In genomic region chr7:101216001-101216859, GRCh38 we compare ENCODE assay signal across 8 cellular contexts. TPM values are rescaled to one million over a fixed set of nuclear protein-coding genes. Genes with fewer than 3 reads are reported as not detected.
DNase-seq lines count a peak whose midpoint lies in the region; TF ChIP-seq lines count a peak whose summit lies in the region.

No MANE protein-coding gene starts in this region.

- H3K79me2 ChIP-seq in OCI-LY1 (ENCODE audit: insufficient read depth, low read length), result no peaks in the 10 kb centered on the region; the same call in 1 of the 2 replicates

- no peaks in the 10 kb centered on the region for H3K9me2 ChIP-seq in OCI-LY1 (ENCODE audit: low read depth, low read length)

- H3K27me3 ChIP-seq in OCI-LY1 (ENCODE audit: insufficient read depth, low read length) (no peaks in the 10 kb centered on the region), endocrine pancreas (ENCODE audit: control insufficient read depth, insufficient read depth, low read length) (no peaks in the 10 kb centered on the region), neuron (ENCODE audit: insufficient read depth, low read length) (no peaks in the 10 kb centered on the region)

- peak; percentile 49 for DNase-seq in EH (ENCODE audit: low read depth)
- DNase-seq in cerebellum (ENCODE audit: low spot score), result no peak
- no peak for DNase-seq in NCI-H2081 (lab: John Stamatoyannopoulos, UW)
- no peak for DNase-seq in mesenteric fat pad (ENCODE audit: low spot score)
- no peak for DNase-seq in NCI-H526 treated with DMSO at 0.1 percent for 48 hours (lab: John Stamatoyannopoulos, UW)

- H4K20me1 ChIP-seq in OCI-LY1 (ENCODE audit: insufficient read depth, low read length), result no peaks in the 10 kb centered on the region

- H3K9me3 ChIP-seq in OCI-LY1 (ENCODE audit: low read length) (no peaks in the 10 kb centered on the region), endocrine pancreas (ENCODE audit: control insufficient read depth, low read length) (no peaks in the 10 kb centered on the region), neuron (ENCODE audit: low read length) (no peaks in the 10 kb centered on the region)

- H2AFZ ChIP-seq in OCI-LY1 (ENCODE audit: low read length) (no peak overlapping the region), neuron (ENCODE audit: low read depth, low read length) (peak overlapping the region; percentile 42)

- H3K4me1 ChIP-seq in OCI-LY1 (ENCODE audit: insufficient read depth, low read length, severe bottlenecking), result peaks cover 31% of the 10 kb centered on the region
- no peaks in the 10 kb centered on the region for H3K4me1 ChIP-seq in endocrine pancreas (ENCODE audit: control insufficient read depth, insufficient read depth, low read length)
- H3K4me1 ChIP-seq in neuron (ENCODE audit: insufficient read depth, low read length), result peaks cover 14% of the 10 kb centered on the region

- H3K4me3 ChIP-seq in OCI-LY1 (ENCODE audit: low read depth, low read length, poor library complexity, severe bottlenecking) (peak overlapping the region; percentile 85), endocrine pancreas (ENCODE audit: control insufficient read depth, insufficient read depth, low read length) (no peak overlapping the region), neuron (ENCODE audit: low read length) (peak overlapping the region; percentile 68)

- peak overlapping the region; percentile 97 for H3K4me2 ChIP-seq in OCI-LY1 (ENCODE audit: low read length)

- H3K36me3 ChIP-seq in OCI-LY1 (ENCODE audit: insufficient read depth, low read length) (no peaks in the 10 kb centered on the region), endocrine pancreas (ENCODE audit: control insufficient read depth, insufficient read depth, low read length) (peaks cover 2% of the 10 kb centered on the region), neuron (ENCODE audit: insufficient read depth, low read length) (peaks cover 11% of the 10 kb centered on the region)

- H3F3A ChIP-seq in OCI-LY1 (ENCODE audit: insufficient read depth, low read length), result no peaks in the 10 kb centered on the region

- H3K9ac ChIP-seq in OCI-LY1 (ENCODE audit: low read length), result peak overlapping the region; percentile 82; the same call in 1 of the 2 replicates
- H3K9ac ChIP-seq in endocrine pancreas (ENCODE audit: control insufficient read depth, insufficient read depth, low read length), result peak overlapping the region; percentile 36

- H3K27ac ChIP-seq in OCI-LY1 (ENCODE audit: low read depth, low read length, poor library complexity, severe bottlenecking), result no peak overlapping the region

- no peak for TF ChIP-seq CTCF in OCI-LY1 (IDR thresholded peaks at IDR 0.05; ENCODE audit: low read length)

RNA-seq across cellular contexts. Expression of gene PLOD3, which starts 1.2 kb away (rescaled TPM):
- 13.4 TPM for total RNA-seq in cerebellum
- total RNA-seq in mesenteric fat pad, result 74.3 TPM

RNA-seq across cellular contexts. Expression of gene ZNHIT1, which starts 1.7 kb away (rescaled TPM):
- total RNA-seq in cerebellum, result 22.0 TPM
- 74.8 TPM for total RNA-seq in mesenteric fat pad

RNA-seq across cellular contexts. Expression of gene MOGAT3, which starts 15.4 kb away (rescaled TPM):
- total RNA-seq in cerebellum, result not detected
- total RNA-seq in mesenteric fat pad, result not detected

RNA-seq across cellular contexts. Expression of gene CLDN15, which starts 21.4 kb away (rescaled TPM):
- 5.4 TPM for total RNA-seq in cerebellum
- 13.3 TPM for total RNA-seq in mesenteric fat pad

RNA-seq across cellular contexts. Expression of gene FIS1, which starts 28.7 kb away (rescaled TPM):
- total RNA-seq in cerebellum, result 45.4 TPM
- total RNA-seq in mesenteric fat pad, result 219 TPM
